Comparison of ENCODE assay signal across 8 cellular contexts in the genomic region with DNA sequence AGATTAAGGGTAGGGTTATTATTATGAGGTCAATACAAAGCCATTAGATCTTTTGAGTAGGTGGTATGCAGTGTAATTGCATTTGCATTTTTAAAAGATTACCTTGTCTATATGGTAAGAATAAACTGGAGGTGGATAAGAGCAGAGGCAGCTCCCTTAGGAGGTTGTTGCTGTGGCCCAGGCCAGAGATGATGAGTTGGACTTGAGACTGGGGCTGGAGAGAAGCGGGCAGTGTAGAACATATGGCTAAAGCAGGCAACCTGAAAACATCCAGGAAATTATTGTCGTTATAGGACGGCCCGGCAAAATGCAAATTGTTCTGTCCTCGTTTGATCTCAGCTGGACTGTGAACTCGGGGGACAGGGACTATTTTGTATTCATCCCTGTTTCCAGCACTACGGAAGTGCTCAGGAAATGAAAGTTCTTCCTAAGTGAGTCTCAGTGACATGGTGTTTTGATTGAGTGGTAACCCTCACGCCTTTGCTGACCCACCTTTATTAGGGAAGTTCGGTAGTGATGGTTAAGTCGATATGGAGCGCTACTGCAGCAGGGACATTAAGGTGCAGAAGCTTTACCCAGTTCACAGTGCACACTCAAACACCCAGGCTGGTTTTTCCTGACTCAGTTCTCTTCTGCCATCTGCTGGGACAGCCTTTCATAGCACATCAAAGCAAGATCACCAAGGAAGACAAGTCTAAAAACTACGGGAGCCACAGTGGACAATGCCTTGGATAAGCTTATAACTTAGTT. TPM values are rescaled to one million over a fixed set of nuclear protein-coding genes. Genes with fewer than 3 reads are reported as not detected.
DNase-seq lines count a peak whose midpoint lies in the region; ATAC-seq and TF ChIP-seq lines count a peak whose summit lies in the region.

No MANE protein-coding gene starts in this region.

- no peaks in the 10 kb centered on the region for H3K9me3 Mint-ChIP-seq in T-cell

- H3K4me1 Mint-ChIP-seq in T-cell, result peaks cover 9 to 29% (median 28%) of the 10 kb centered on the region in 3 donors

- DNase-seq in NCI-H510A treated with DMSO at 0.1 percent for 48 hours (lab: John Stamatoyannopoulos, UW) (peak; percentile 71), NCI-H510A (lab: John Stamatoyannopoulos, UW) (no peak), NCI-H1417 (lab: John Stamatoyannopoulos, UW) (peak; percentile 73 to 90 (median 74)), T-cell (peak in 26 of 34 experiments; percentile 7 to 54 (median 32)), cardiac fibroblast (ENCODE audit: low read depth in 2 of 2) (peak; percentile 78 to 81), islet precursor cell (peak; percentile 80)
- DNase-seq in stimulated activated CD4-positive, alpha-beta T cell treated with anti-CD3 and anti-CD28 coated beads, Interleukin-1b, Interleukin-23, amount 100 ng/mL, for 48 hours, result peak; percentile 53

- peak; percentile 77 for TF ChIP-seq CTCF in cardiac fibroblast (IDR thresholded peaks at IDR 0.05; ENCODE audit: low read depth, low read length)

- H3K27me3 Mint-ChIP-seq in T-cell, result peaks cover 7 to 12% of the 10 kb centered on the region in 2 donors

- CTCF ChIA-PET in T-cell (lab: Charles Lee), result interaction anchor here (0.5 to 1.6 kb wide), 7 partner anchors 27 to 222 kb away, joined by 3 to 4 read pairs (median 4); no protein-coding TSS in a partner anchor

- ATAC-seq in HG02588 (IDR thresholded peaks at IDR 0.05; ENCODE audit: unreplicated experiment) (peak; percentile 66), T-cell (replicated peaks in 1 of 4) (peak in 3 of 4 experiments; percentile 78 to 83 (median 82))

- no peaks in the 10 kb centered on the region for H3K36me3 Mint-ChIP-seq in T-cell

- H3K27ac Mint-ChIP-seq in T-cell, result no peak overlapping the region

- no peak overlapping the region for H3K4me3 Mint-ChIP-seq in T-cell

- H3K4me3 ChIP-seq in cardiac fibroblast (replicated peaks in 1 of 2; ENCODE audit: low read depth in 2 of 2, low read length in 2 of 2), result no peak overlapping the region

- POLR2A ChIA-PET in T-cell (lab: Charles Lee), result no interaction called here

RNA-seq across cellular contexts. Expression of a gene that starts 27.2 kb away (rescaled TPM):
- 10 to 100 TPM; 19.3 to 29.8 (median 26.0) TPM for total RNA-seq in T-cell

RNA-seq across cellular contexts. Expression of a gene that starts 50.5 kb away (rescaled TPM):
- total RNA-seq in T-cell, result under 1 TPM in 3 of 5 donors, not detected in 2; 0.03 to 0.13 (median 0.09) TPM

RNA-seq across cellular contexts. Expression of a gene that starts 55.2 kb away (rescaled TPM):
- total RNA-seq in T-cell, result 10 to 100 TPM in 2 of 5 donors, 1 to 10 TPM in 3; 4.7 to 25.9 (median 6.8) TPM
